Comparison of ENCODE assay signal across 17 cellular contexts in genomic region chr18:79902075-79902474, GRCh38.
"Had no signal": no experiment of that assay in that cellular context is flagged by ENCODE, and none has a peak within 500 bp of the region (broad histone marks: within the 10 kb centered on the region; RNA-seq: fewer than 3 reads in every experiment).

No MANE protein-coding gene starts in this region.

- H3K4me3 Mint-ChIP-seq: activated CD4-positive, alpha-beta T cell treated with anti-CD3 and anti-CD28 coated beads, Interleukin-2, amount 10 ng/mL, durations not matched to agents 7 days and 5 days; activated naive CD4-positive, alpha-beta T cell treated with anti-CD3 and anti-CD28 coated beads, Interleukin-2, amount 50 U/mL, for 24 hours; activated T-cell treated with anti-CD3 and anti-CD28 coated beads, Interleukin-2, amount 50 U/mL, for 24 hours; central memory CD8-positive, alpha-beta T cell; type B pancreatic cell had no signal

- H3K27me3 Mint-ChIP-seq: activated CD4-positive, alpha-beta T cell treated with anti-CD3 and anti-CD28 coated beads, Interleukin-2, amount 10 ng/mL, durations not matched to agents 7 days and 5 days; activated naive CD4-positive, alpha-beta T cell treated with anti-CD3 and anti-CD28 coated beads, Interleukin-2, amount 50 U/mL, for 24 hours; activated T-cell treated with anti-CD3 and anti-CD28 coated beads, Interleukin-2, amount 50 U/mL, for 24 hours; central memory CD8-positive, alpha-beta T cell; type B pancreatic cell had no signal

- H2AFZ ChIP-seq: parathyroid adenoma had no signal

- DNase-seq: activated CD4-positive, alpha-beta T cell treated with anti-CD3 and anti-CD28 coated beads, Interleukin-2, amount 10 ng/mL, durations not matched to agents 7 days and 5 days; activated T-cell treated with anti-CD3 and anti-CD28 coated beads, Interleukin-2, amount 50 U/mL, for 24 hours; amniotic stem cell; cortex of kidney; effector CD4-positive, alpha-beta T cell; esophagus squamous epithelium; kidney glomerular epithelial cell; lower lobe of right lung; stimulated activated CD4-positive, alpha-beta T cell treated with anti-CD3 and anti-CD28 coated beads, Interleukin-4, amount 100 ng/mL, for 24 hours; stimulated activated naive CD8-positive, alpha-beta T cell treated with anti-CD3 and anti-CD28 coated beads, Interleukin-15, Interleukin-2, amounts not matched to agents 100 U/mL and 50 U/mL, for 24 hours; T-helper 9 cell had no signal

- H3K9ac ChIP-seq: parathyroid adenoma had no signal

- H3K4me1 Mint-ChIP-seq: central memory CD8-positive, alpha-beta T cell; neural crest cell had no signal

- H3K4me1 ChIP-seq: lower lobe of right lung, parathyroid adenoma had no signal

- H3K4me3 ChIP-seq: esophagus squamous epithelium, lower lobe of right lung, skin epidermis had no signal

- H3K27me3 ChIP-seq: esophagus squamous epithelium had no signal

- H3K27ac ChIP-seq: esophagus squamous epithelium, lower lobe of right lung, parathyroid adenoma, skin epidermis had no signal

- H3K79me2 ChIP-seq: parathyroid adenoma had no signal

- ATAC-seq: lower lobe of right lung; stimulated activated naive CD8-positive, alpha-beta T cell treated with anti-CD3 and anti-CD28 coated beads, Interleukin-15, Interleukin-2, amounts not matched to agents 100 U/mL and 50 U/mL, for 24 hours had no signal

- H3K27ac Mint-ChIP-seq: activated CD4-positive, alpha-beta T cell treated with anti-CD3 and anti-CD28 coated beads, Interleukin-2, amount 10 ng/mL, durations not matched to agents 7 days and 5 days; activated T-cell treated with anti-CD3 and anti-CD28 coated beads, Interleukin-2, amount 50 U/mL, for 24 hours; type B pancreatic cell had no signal
